19 cellular contexts compared by ENCODE assay signal in genomic region chr13:51838235-51838846, GRCh38. TPM values are rescaled to one million over a fixed set of nuclear protein-coding genes. Genes with fewer than 3 reads are reported as not detected.
A peak's percentile ranks its signal among the peaks of the same experiment; 100 is the strongest.
DNase-seq lines count a peak whose midpoint lies in the region; ATAC-seq and TF ChIP-seq lines count a peak whose summit lies in the region.
"Had no signal": no experiment of that assay in that cellular context is flagged by ENCODE, and none has a peak within 500 bp of the region (broad histone marks: within the 10 kb centered on the region; RNA-seq: fewer than 3 reads in every experiment).

No MANE protein-coding gene starts in this region.

- H3K4me3 ChIP-seq in fibroblast of the aortic adventitia (ENCODE audit: low read depth, low read length): no peak overlapping the region
- H3K4me3 ChIP-seq: hepatocyte, left ventricle myocardium inferior, Peyer's patch had no signal

- CTCF ChIA-PET in activated CD4-positive, alpha-beta T cell treated with anti-CD3 and anti-CD28 coated beads for 36 hours (lab: Charles Lee): interaction anchor here (0.8 to 2.9 kb wide), 6 partner anchors 10 to 315 kb away, joined by 3 to 15 read pairs (median 8); no protein-coding TSS in a partner anchor
- CTCF ChIA-PET in activated CD8-positive, alpha-beta memory T cell treated with anti-CD3 and anti-CD28 coated beads, Interleukin-2, amount 10 ng/mL, durations not matched to agents 7 days and 5 days (lab: Charles Lee): interaction anchor here (1.4 to 5.5 kb wide), 2 partner anchors 17 to 23 kb away, joined by 5 to 28 read pairs; no protein-coding TSS in a partner anchor

- H3K27ac Mint-ChIP-seq in activated CD4-positive, alpha-beta T cell treated with anti-CD3 and anti-CD28 coated beads for 36 hours: no peak overlapping the region
- H3K27ac Mint-ChIP-seq in activated T-helper 17 cell treated with anti-CD3 and anti-CD28 coated beads, Interleukin-2, amount 50 U/mL, for 72 hours: peak overlapping the region; percentile 45
- peak overlapping the region; percentile 20 for H3K27ac Mint-ChIP-seq in stimulated activated effector memory CD8-positive, alpha-beta T cell treated with anti-CD3 and anti-CD28 coated beads, Interleukin-12 subunit alpha, Interleukin-12 subunit beta, amount 100 ng/mL, for 72 hours
- H3K27ac Mint-ChIP-seq in activated CD8-positive, alpha-beta memory T cell treated with anti-CD3 and anti-CD28 coated beads, Interleukin-2, amount 10 ng/mL, durations not matched to agents 7 days and 5 days: no peak overlapping the region
- H3K27ac Mint-ChIP-seq: brain; CD8-positive, alpha-beta T cell; natural killer cell had no signal

- H3K4me1 Mint-ChIP-seq in activated CD4-positive, alpha-beta T cell treated with anti-CD3 and anti-CD28 coated beads for 36 hours: peaks cover 22% of the 10 kb centered on the region
- peaks cover 17% of the 10 kb centered on the region for H3K4me1 Mint-ChIP-seq in activated T-helper 17 cell treated with anti-CD3 and anti-CD28 coated beads, Interleukin-2, amount 50 U/mL, for 72 hours
- no peaks in the 10 kb centered on the region for H3K4me1 Mint-ChIP-seq in stimulated activated effector memory CD8-positive, alpha-beta T cell treated with anti-CD3 and anti-CD28 coated beads, Interleukin-12 subunit alpha, Interleukin-12 subunit beta, amount 100 ng/mL, for 72 hours
- H3K4me1 Mint-ChIP-seq in activated CD8-positive, alpha-beta memory T cell treated with anti-CD3 and anti-CD28 coated beads, Interleukin-2, amount 10 ng/mL, durations not matched to agents 7 days and 5 days: peaks cover 18% of the 10 kb centered on the region
- H3K4me1 Mint-ChIP-seq: natural killer cell had no signal

- POLR2A ChIA-PET in activated CD4-positive, alpha-beta T cell treated with anti-CD3 and anti-CD28 coated beads for 36 hours (lab: Charles Lee): interaction anchor here (0.7 to 0.9 kb wide), 2 partner anchors 13 to 19 kb away, joined by 3 read pairs; no protein-coding TSS in a partner anchor

- peaks cover 2% of the 10 kb centered on the region for H3K27me3 Mint-ChIP-seq in activated CD4-positive, alpha-beta T cell treated with anti-CD3 and anti-CD28 coated beads for 36 hours
- no peaks in the 10 kb centered on the region for H3K27me3 Mint-ChIP-seq in activated T-helper 17 cell treated with anti-CD3 and anti-CD28 coated beads, Interleukin-2, amount 50 U/mL, for 72 hours
- H3K27me3 Mint-ChIP-seq in activated CD8-positive, alpha-beta memory T cell treated with anti-CD3 and anti-CD28 coated beads, Interleukin-2, amount 10 ng/mL, durations not matched to agents 7 days and 5 days: peaks cover 10% of the 10 kb centered on the region

- DNase-seq in activated CD4-positive, alpha-beta T cell treated with anti-CD3 and anti-CD28 coated beads for 36 hours: peak; percentile 52
- DNase-seq in activated CD4-positive, alpha-beta T cell treated with anti-CD3 and anti-CD28 coated beads for 48 hours: no peak
- DNase-seq in fibroblast of the aortic adventitia (ENCODE audit: low read depth) (peak; percentile 65), OCI-M1 (lab: John Stamatoyannopoulos, UW) (no peak)
- no peak for DNase-seq in stimulated activated effector memory CD8-positive, alpha-beta T cell treated with anti-CD3 and anti-CD28 coated beads, Interleukin-12 subunit alpha, Interleukin-12 subunit beta, amount 100 ng/mL, for 72 hours (ENCODE audit: low spot score in 2 of 2)
- DNase-seq in activated CD8-positive, alpha-beta memory T cell treated with anti-CD3 and anti-CD28 coated beads, Interleukin-2, amount 10 ng/mL, durations not matched to agents 7 days and 5 days: no peak
- DNase-seq: CD8-positive, alpha-beta T cell; left ventricle myocardium inferior; natural killer cell; NCI-H187 treated with DMSO at 0.1 percent for 48 hours; NCI-H524 treated with DMSO at 0.1 percent for 48 hours; Peyer's patch; right cardiac atrium; stimulated activated naive CD4-positive, alpha-beta T cell had no signal

- intact Hi-C loops in activated CD4-positive, alpha-beta T cell treated with anti-CD3 and anti-CD28 coated beads for 36 hours (cut with DNase I, micrococcal nuclease): no loop called here

- H3K9me3 Mint-ChIP-seq in activated CD4-positive, alpha-beta T cell treated with anti-CD3 and anti-CD28 coated beads for 36 hours (ENCODE audit: low read depth): no peaks in the 10 kb centered on the region
- no peaks in the 10 kb centered on the region for H3K9me3 Mint-ChIP-seq in activated T-helper 17 cell treated with anti-CD3 and anti-CD28 coated beads, Interleukin-2, amount 50 U/mL, for 72 hours
- H3K9me3 Mint-ChIP-seq in stimulated activated effector memory CD8-positive, alpha-beta T cell treated with anti-CD3 and anti-CD28 coated beads, Interleukin-12 subunit alpha, Interleukin-12 subunit beta, amount 100 ng/mL, for 72 hours: no peaks in the 10 kb centered on the region
- H3K9me3 Mint-ChIP-seq in activated CD8-positive, alpha-beta memory T cell treated with anti-CD3 and anti-CD28 coated beads, Interleukin-2, amount 10 ng/mL, durations not matched to agents 7 days and 5 days (ENCODE audit: low read depth): no peaks in the 10 kb centered on the region
- H3K9me3 Mint-ChIP-seq: brain; CD8-positive, alpha-beta T cell; natural killer cell had no signal

- no peaks in the 10 kb centered on the region for H3K36me3 Mint-ChIP-seq in activated CD4-positive, alpha-beta T cell treated with anti-CD3 and anti-CD28 coated beads for 36 hours (ENCODE audit: low read depth)
- H3K36me3 Mint-ChIP-seq in activated T-helper 17 cell treated with anti-CD3 and anti-CD28 coated beads, Interleukin-2, amount 50 U/mL, for 72 hours (ENCODE audit: low read depth): no peaks in the 10 kb centered on the region
- H3K36me3 Mint-ChIP-seq in stimulated activated effector memory CD8-positive, alpha-beta T cell treated with anti-CD3 and anti-CD28 coated beads, Interleukin-12 subunit alpha, Interleukin-12 subunit beta, amount 100 ng/mL, for 72 hours: no peaks in the 10 kb centered on the region
- no peaks in the 10 kb centered on the region for H3K36me3 Mint-ChIP-seq in activated CD8-positive, alpha-beta memory T cell treated with anti-CD3 and anti-CD28 coated beads, Interleukin-2, amount 10 ng/mL, durations not matched to agents 7 days and 5 days
- H3K36me3 Mint-ChIP-seq: brain; CD8-positive, alpha-beta T cell; natural killer cell had no signal

- ATAC-seq in activated CD4-positive, alpha-beta T cell treated with anti-CD3 and anti-CD28 coated beads for 36 hours: peak; percentile 80
- ATAC-seq in activated T-helper 17 cell treated with anti-CD3 and anti-CD28 coated beads, Interleukin-2, amount 50 U/mL, for 72 hours (replicated peaks): peak; percentile 86
- peak; percentile 58 for ATAC-seq in stimulated activated effector memory CD8-positive, alpha-beta T cell treated with anti-CD3 and anti-CD28 coated beads, Interleukin-12 subunit alpha, Interleukin-12 subunit beta, amount 100 ng/mL, for 72 hours
- ATAC-seq in activated CD8-positive, alpha-beta memory T cell treated with anti-CD3 and anti-CD28 coated beads, Interleukin-2, amount 10 ng/mL, durations not matched to agents 7 days and 5 days: no peak
- ATAC-seq in HG02885 (IDR thresholded peaks at IDR 0.05; ENCODE audit: poor library complexity, unreplicated experiment): no peak
- ATAC-seq: CD8-positive, alpha-beta T cell; natural killer cell; right cardiac atrium had no signal

- H3K4me3 Mint-ChIP-seq in activated CD4-positive, alpha-beta T cell treated with anti-CD3 and anti-CD28 coated beads for 36 hours: no peak overlapping the region
- H3K4me3 Mint-ChIP-seq in activated T-helper 17 cell treated with anti-CD3 and anti-CD28 coated beads, Interleukin-2, amount 50 U/mL, for 72 hours: no peak overlapping the region
- no peak overlapping the region for H3K4me3 Mint-ChIP-seq in stimulated activated effector memory CD8-positive, alpha-beta T cell treated with anti-CD3 and anti-CD28 coated beads, Interleukin-12 subunit alpha, Interleukin-12 subunit beta, amount 100 ng/mL, for 72 hours
- no peak overlapping the region for H3K4me3 Mint-ChIP-seq in activated CD8-positive, alpha-beta memory T cell treated with anti-CD3 and anti-CD28 coated beads, Interleukin-2, amount 10 ng/mL, durations not matched to agents 7 days and 5 days
- H3K4me3 Mint-ChIP-seq: brain; CD8-positive, alpha-beta T cell; natural killer cell had no signal

- TF ChIP-seq CTCF in fibroblast of the aortic adventitia (IDR thresholded peaks at IDR 0.05; ENCODE audit: insufficient read depth, low read length): no peak

RNA-seq across cellular contexts. Expression of gene TMEM272, which starts 6.6 kb away (rescaled TPM):
- total RNA-seq in activated CD4-positive, alpha-beta T cell treated with anti-CD3 and anti-CD28 coated beads for 36 hours: under 1 TPM; 0.18 to 0.33 TPM
- under 1 TPM; 0.16 to 0.17 TPM for total RNA-seq in activated T-helper 17 cell treated with anti-CD3 and anti-CD28 coated beads, Interleukin-2, amount 50 U/mL, for 72 hours
- total RNA-seq in fibroblast of the aortic adventitia (ENCODE audit: low replicate concordance): not detected in 2 replicates
- under 1 TPM; 0.09 TPM for total RNA-seq in activated CD8-positive, alpha-beta memory T cell treated with anti-CD3 and anti-CD28 coated beads, Interleukin-2, amount 10 ng/mL, durations not matched to agents 7 days and 5 days
- total RNA-seq: H1 had no signal

RNA-seq across cellular contexts. Expression of gene CCDC70, which starts 23.4 kb away (rescaled TPM):
- total RNA-seq in activated CD4-positive, alpha-beta T cell treated with anti-CD3 and anti-CD28 coated beads for 36 hours: not detected
- under 1 TPM; 0.24 to 0.43 TPM for total RNA-seq in activated T-helper 17 cell treated with anti-CD3 and anti-CD28 coated beads, Interleukin-2, amount 50 U/mL, for 72 hours
- total RNA-seq in fibroblast of the aortic adventitia (ENCODE audit: low replicate concordance): not detected in 2 replicates
- not detected for total RNA-seq in activated CD8-positive, alpha-beta memory T cell treated with anti-CD3 and anti-CD28 coated beads, Interleukin-2, amount 10 ng/mL, durations not matched to agents 7 days and 5 days
- total RNA-seq: CD8-positive, alpha-beta T cell; H1; hepatocyte; left ventricle myocardium inferior; natural killer cell; Peyer's patch; right cardiac atrium had no signal

RNA-seq across cellular contexts. Expression of gene DHRS12, which starts 34.4 kb away (rescaled TPM):
- 1 to 10 TPM; 4.9 to 5.3 TPM for total RNA-seq in activated CD4-positive, alpha-beta T cell treated with anti-CD3 and anti-CD28 coated beads for 36 hours
- 1 to 10 TPM; 5.0 to 9.6 TPM for total RNA-seq in activated T-helper 17 cell treated with anti-CD3 and anti-CD28 coated beads, Interleukin-2, amount 50 U/mL, for 72 hours
- total RNA-seq in fibroblast of the aortic adventitia (ENCODE audit: low replicate concordance): 2.0 and 3.8 TPM in 2 replicates
- total RNA-seq in activated CD8-positive, alpha-beta memory T cell treated with anti-CD3 and anti-CD28 coated beads, Interleukin-2, amount 10 ng/mL, durations not matched to agents 7 days and 5 days: 1 to 10 TPM; 6.0 to 6.6 TPM

Comparison
In these comparisons a context has a peak if more than half of its experiments do, and no peak if none do; other contexts are left out.
1. DNase-seq: peak in activated CD4-positive, alpha-beta T cell treated with anti-CD3 and anti-CD28 coated beads for 36 hours (single experiment) and fibroblast of the aortic adventitia (single experiment); none in activated CD4-positive, alpha-beta T cell treated with anti-CD3 and anti-CD28 coated beads for 48 hours (single experiment), stimulated activated effector memory CD8-positive, alpha-beta T cell treated with anti-CD3 and anti-CD28 coated beads, Interleukin-12 subunit alpha, Interleukin-12 subunit beta, amount 100 ng/mL, for 72 hours (0 of 2), OCI-M1 (single experiment) and activated CD8-positive, alpha-beta memory T cell treated with anti-CD3 and anti-CD28 coated beads, Interleukin-2, amount 10 ng/mL, durations not matched to agents 7 days and 5 days (single experiment).
2. ATAC-seq: peak in activated CD4-positive, alpha-beta T cell treated with anti-CD3 and anti-CD28 coated beads for 36 hours (single experiment), activated T-helper 17 cell treated with anti-CD3 and anti-CD28 coated beads, Interleukin-2, amount 50 U/mL, for 72 hours (single experiment) and stimulated activated effector memory CD8-positive, alpha-beta T cell treated with anti-CD3 and anti-CD28 coated beads, Interleukin-12 subunit alpha, Interleukin-12 subunit beta, amount 100 ng/mL, for 72 hours (single experiment); none in activated CD8-positive, alpha-beta memory T cell treated with anti-CD3 and anti-CD28 coated beads, Interleukin-2, amount 10 ng/mL, durations not matched to agents 7 days and 5 days (single experiment) and HG02885 (single experiment).
3. H3K27ac Mint-ChIP-seq: peak in activated T-helper 17 cell treated with anti-CD3 and anti-CD28 coated beads, Interleukin-2, amount 50 U/mL, for 72 hours (single experiment) and stimulated activated effector memory CD8-positive, alpha-beta T cell treated with anti-CD3 and anti-CD28 coated beads, Interleukin-12 subunit alpha, Interleukin-12 subunit beta, amount 100 ng/mL, for 72 hours (single experiment); none in activated CD4-positive, alpha-beta T cell treated with anti-CD3 and anti-CD28 coated beads for 36 hours (single experiment) and activated CD8-positive, alpha-beta memory T cell treated with anti-CD3 and anti-CD28 coated beads, Interleukin-2, amount 10 ng/mL, durations not matched to agents 7 days and 5 days (single experiment).